In the genomic region with DNA sequence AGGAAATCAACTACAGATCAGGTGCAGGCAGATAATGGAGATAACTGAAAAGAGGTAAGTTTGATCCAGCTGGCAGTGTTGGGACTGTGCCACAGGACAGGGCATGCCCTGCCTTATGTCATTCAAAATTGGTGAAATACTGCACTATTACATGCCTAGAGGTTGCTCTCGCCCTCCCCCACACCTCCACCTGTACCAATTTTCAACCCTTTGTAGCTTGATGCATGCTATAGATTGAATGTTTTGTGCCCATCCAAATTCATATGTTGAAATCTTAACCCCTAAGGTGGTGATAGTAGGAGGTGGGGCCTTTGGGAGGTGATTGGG, we compare ENCODE assay signal across 18 cellular contexts.
DNase-seq lines count a peak whose midpoint lies in the region; ATAC-seq and TF ChIP-seq lines count a peak whose summit lies in the region.
"Had no signal": no experiment of that assay in that cellular context is flagged by ENCODE, and none has a peak within 500 bp of the region (broad histone marks: within the 10 kb centered on the region; RNA-seq: fewer than 3 reads in every experiment).

No MANE protein-coding gene starts in this region.

- H3K9me3 Mint-ChIP-seq in stimulated activated memory B cell treated with anti-CD40 and anti-IgM and Interleukin-4, amounts not matched to agents 10 μg/mL and 1 μg/mL and 100 μg/mL, for 72 hours, result no peaks in the 10 kb centered on the region
- H3K9me3 Mint-ChIP-seq: CD4-positive, alpha-beta T cell had no signal

- H3K27ac Mint-ChIP-seq in stimulated activated memory B cell treated with anti-CD40 and anti-IgM and Interleukin-4, amounts not matched to agents 10 μg/mL and 1 μg/mL and 100 μg/mL, for 72 hours, result peak overlapping the region; percentile 79
- H3K27ac Mint-ChIP-seq: CD4-positive, alpha-beta T cell had no signal

- peaks cover 23% of the 10 kb centered on the region for H3K36me3 Mint-ChIP-seq in stimulated activated memory B cell treated with anti-CD40 and anti-IgM and Interleukin-4, amounts not matched to agents 10 μg/mL and 1 μg/mL and 100 μg/mL, for 72 hours

- no peak overlapping the region for H3K4me3 Mint-ChIP-seq in stimulated activated memory B cell treated with anti-CD40 and anti-IgM and Interleukin-4, amounts not matched to agents 10 μg/mL and 1 μg/mL and 100 μg/mL, for 72 hours
- H3K4me3 Mint-ChIP-seq: CD4-positive, alpha-beta T cell had no signal

- ATAC-seq in GM18511 (IDR thresholded peaks at IDR 0.05; ENCODE audit: unreplicated experiment) (peak; percentile 4), HG02970 (IDR thresholded peaks at IDR 0.05; ENCODE audit: low FRiP score, unreplicated experiment) (no peak), GM21723 (IDR thresholded peaks at IDR 0.05; ENCODE audit: unreplicated experiment) (no peak)
- no peak for ATAC-seq in stimulated activated memory B cell treated with anti-CD40 and anti-IgM and Interleukin-4, amounts not matched to agents 10 μg/mL and 1 μg/mL and 100 μg/mL, for 72 hours
- ATAC-seq: Right ventricle myocardium inferior had no signal

- intact Hi-C loops in dorsolateral prefrontal cortex (cut with DNase I), result loop anchor here in 1 of 2 donors (5.0 kb wide), 1 partner anchor 324 kb away; the partner anchor contains the start of gene EPC2

- H3K4me1 Mint-ChIP-seq in stimulated activated memory B cell treated with anti-CD40 and anti-IgM and Interleukin-4, amounts not matched to agents 10 μg/mL and 1 μg/mL and 100 μg/mL, for 72 hours, result peaks cover 22% of the 10 kb centered on the region

- H3K27me3 Mint-ChIP-seq in stimulated activated memory B cell treated with anti-CD40 and anti-IgM and Interleukin-4, amounts not matched to agents 10 μg/mL and 1 μg/mL and 100 μg/mL, for 72 hours, result no peaks in the 10 kb centered on the region
- H3K27me3 Mint-ChIP-seq: CD4-positive, alpha-beta T cell had no signal

- in situ Hi-C loops in G401 (cut with HindIII; ENCODE audit: low sequenced_read_pairs), result no loop called here

- peak overlapping the region in 48 of 59 donors; percentile 2 to 90 (median 57) for H3K27ac ChIP-seq in dorsolateral prefrontal cortex
- H3K27ac ChIP-seq: GM23248, SJSA1 had no signal

- DNase-seq in G401 (ENCODE audit: low spot score) (peak; percentile 52), dorsolateral prefrontal cortex (no peak), GM10266 (ENCODE audit: extremely low spot score) (no peak)
- DNase-seq: BE2C; CD4-positive, alpha-beta T cell; COR-L47; DND-41; GM23248; NCI-H1694 treated with DMSO at 0.1 percent for 48 hours; NCI-H524; T-helper 1 cell had no signal

- no peak overlapping the region for H3K4me3 ChIP-seq in dorsolateral prefrontal cortex
- H3K4me3 ChIP-seq: GM23248, HAP-1, SJSA1 had no signal

- TF ChIP-seq CTCF in dorsolateral prefrontal cortex (IDR thresholded peaks at IDR 0.05 in 54 of 56, conservative IDR thresholded peaks at IDR 0.05 in 2 of 56; ENCODE audit: low read depth in 1 of 56, partially characterized antibody in 56 of 56) (no peak), GM10266 (IDR thresholded peaks at IDR 0.05; ENCODE audit: control insufficient read depth, insufficient read depth, low read depth, missing control alignments) (no peak)

- H3K27me3 ChIP-seq in dorsolateral prefrontal cortex, result no peaks in the 10 kb centered on the region
- H3K27me3 ChIP-seq: BE2C had no signal
